8 cellular contexts compared by ENCODE assay signal in genomic region chr13:49000247-49000646, GRCh38.
"Had no signal": no experiment of that assay in that cellular context is flagged by ENCODE, and none has a peak within 500 bp of the region (broad histone marks: within the 10 kb centered on the region; RNA-seq: fewer than 3 reads in every experiment).

No MANE protein-coding gene starts in this region.

- H3K9me3 ChIP-seq: HAP-1 had no signal

- H3K36me3 ChIP-seq: HAP-1 had no signal

- H2AFZ ChIP-seq: GM23248 had no signal

- ATAC-seq: HCT116 had no signal

- FAIRE-seq: HTR-8/SVneo had no signal

- H3K9ac ChIP-seq: GM23248 had no signal

- H3K4me3 ChIP-seq: GM23248, HAP-1 had no signal

- H3K4me1 ChIP-seq: HAP-1 had no signal

- H3K27ac ChIP-seq: GM23248 had no signal

- DNase-seq: GM23248, GOT3, H7, IMR-90, KBM-7 had no signal
